23 cellular contexts compared by ENCODE assay signal in the genomic region with DNA sequence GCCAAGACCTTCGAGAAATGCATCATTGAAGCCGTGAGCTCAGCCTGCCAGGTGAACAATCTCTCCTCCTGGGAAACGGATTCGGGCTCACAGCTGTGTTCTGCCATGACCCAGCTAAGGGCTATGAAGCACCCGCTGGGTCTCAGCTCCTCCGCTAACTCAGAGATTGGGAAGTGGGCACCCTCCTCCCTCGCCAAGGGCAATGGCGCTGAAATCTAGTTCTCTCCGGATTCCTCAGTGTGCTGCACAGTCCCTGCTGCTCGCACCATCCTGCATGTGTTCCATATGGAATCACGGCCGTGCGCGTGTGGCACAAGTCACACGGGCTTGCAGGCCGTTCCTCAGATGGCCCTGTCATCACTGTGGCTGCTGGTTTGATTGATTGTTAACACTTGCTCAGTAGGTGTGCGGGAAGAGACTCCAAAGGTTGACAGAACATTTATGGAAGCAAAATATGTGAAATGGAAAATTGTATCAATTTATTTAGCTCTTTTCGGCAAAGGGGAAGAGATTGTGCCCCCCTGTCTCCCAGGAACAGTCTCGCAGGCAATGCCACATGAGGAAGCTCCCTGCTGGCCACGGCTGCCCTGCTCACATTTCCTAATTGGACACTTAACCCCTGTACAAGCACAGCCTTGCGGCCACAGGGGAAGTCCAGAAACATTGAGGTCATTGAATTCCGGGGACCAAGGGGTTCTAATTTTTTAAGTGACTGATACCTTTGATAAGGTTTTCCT. TPM values are rescaled to one million over a fixed set of nuclear protein-coding genes. Genes with fewer than 3 reads are reported as not detected.
DNase-seq lines count a peak whose midpoint lies in the region; ATAC-seq and TF ChIP-seq lines count a peak whose summit lies in the region.
"Had no signal": no experiment of that assay in that cellular context is flagged by ENCODE, and none has a peak within 500 bp of the region (broad histone marks: within the 10 kb centered on the region; RNA-seq: fewer than 3 reads in every experiment).

No MANE protein-coding gene starts in this region.

- intact Hi-C loops in natural killer cell (cut with micrococcal nuclease) (no loop called here), Right ventricle myocardium superior (cut with DNase I) (no loop called here)

- H3K18ac ChIP-seq in neuronal stem cell (ENCODE audit: low read length): no peak overlapping the region

- H2AK5ac ChIP-seq in neuronal stem cell (ENCODE audit: low read depth, low read length): no peak overlapping the region

- no peaks in the 10 kb centered on the region for H3K27me3 ChIP-seq in neuronal stem cell (ENCODE audit: control insufficient read depth in 3 of 3, insufficient read depth in 3 of 3, low read depth in 1 of 3, low read length in 3 of 3)
- H3K27me3 ChIP-seq: gastroesophageal sphincter, hepatocyte, MG63, Peyer's patch had no signal

- POLR2A ChIA-PET in activated naive CD8-positive, alpha-beta T cell treated with anti-CD3 and anti-CD28 coated beads, Interleukin-2, amount 10 ng/mL, durations not matched to agents 7 days and 5 days (lab: Charles Lee): no interaction called here

- H3K9me3 Mint-ChIP-seq in natural killer cell treated with Interleukin-12 subunit alpha and Interleukin-12 subunit beta and Interleukin-15 and Interleukin-18, amount 100 ng/mL, for 72 hours: no peaks in the 10 kb centered on the region
- peaks cover 0 to 4% of the 10 kb centered on the region in 2 donors for H3K9me3 Mint-ChIP-seq in natural killer cell
- H3K9me3 Mint-ChIP-seq in activated naive CD8-positive, alpha-beta T cell treated with anti-CD3 and anti-CD28 coated beads, Interleukin-2, amount 10 ng/mL, durations not matched to agents 7 days and 5 days: no peaks in the 10 kb centered on the region

- peaks cover 34 to 40% of the 10 kb centered on the region in 2 donors for H3K4me1 Mint-ChIP-seq in natural killer cell treated with Interleukin-12 subunit alpha and Interleukin-12 subunit beta and Interleukin-15 and Interleukin-18, amount 100 ng/mL, for 72 hours (ENCODE audit: low read depth in 2 of 2)
- H3K4me1 Mint-ChIP-seq in natural killer cell: peaks cover 18 to 20% of the 10 kb centered on the region in 2 donors
- H3K4me1 Mint-ChIP-seq in activated naive CD8-positive, alpha-beta T cell treated with anti-CD3 and anti-CD28 coated beads, Interleukin-2, amount 10 ng/mL, durations not matched to agents 7 days and 5 days: peaks cover 13% of the 10 kb centered on the region

- H2BK120ac ChIP-seq in neuronal stem cell (ENCODE audit: low read depth, low read length): no peak overlapping the region

- H3K27ac ChIP-seq in neuronal stem cell (replicated peaks; ENCODE audit: low read length): no peak overlapping the region
- H3K27ac ChIP-seq: C4-2B, gastroesophageal sphincter, hepatocyte, Peyer's patch had no signal

- WGBS in neuronal stem cell (ENCODE audit: extremely low coverage in 2 of 2, insufficient read length in 2 of 2, insufficient replicate concordance in 1 of 2), 2 donors: no CpG with 5 or more reads among the region's 22 CpGs

- DNase-seq in natural killer cell treated with Interleukin-12 subunit alpha and Interleukin-12 subunit beta and Interleukin-15 and Interleukin-18, amount 100 ng/mL, for 72 hours (ENCODE audit: low spot score): no peak
- DNase-seq in natural killer cell (no peak), neuronal stem cell (ENCODE audit: low spot score) (no peak), Right ventricle myocardium superior (no peak), cerebellar cortex (ENCODE audit: low spot score) (no peak)
- peak; percentile 24 for DNase-seq in activated naive CD8-positive, alpha-beta T cell treated with anti-CD3 and anti-CD28 coated beads, Interleukin-2, amount 10 ng/mL, durations not matched to agents 7 days and 5 days
- no peak for DNase-seq in stimulated activated CD4-positive, alpha-beta T cell treated with anti-CD3 and anti-CD28 coated beads, Interleukin-1b, Interleukin-23, amount 100 ng/mL, for 48 hours
- DNase-seq: activated CD4-positive, alpha-beta T cell treated with anti-CD3 and anti-CD28 coated beads, Interleukin-2, amount 50 U/mL, for 48 hours; central memory CD4-positive, alpha-beta T cell; KBM-7; left colon; MG63; NCI-H1105 treated with DMSO at 0.1 percent for 48 hours; NCI-H2029 treated with DMSO at 0.1 percent for 48 hours; NCI-H2227 treated with DMSO at 0.1 percent for 48 hours; NCI-H526 treated with DMSO at 0.1 percent for 48 hours; nucleus accumbens; T-cell had no signal

- H2BK12ac ChIP-seq in neuronal stem cell (ENCODE audit: low read length): no peak overlapping the region

- peak overlapping the region; percentile 26 to 64 for H3K27ac Mint-ChIP-seq in natural killer cell treated with Interleukin-12 subunit alpha and Interleukin-12 subunit beta and Interleukin-15 and Interleukin-18, amount 100 ng/mL, for 72 hours
- H3K27ac Mint-ChIP-seq in natural killer cell: no peak overlapping the region
- no peak overlapping the region for H3K27ac Mint-ChIP-seq in activated naive CD8-positive, alpha-beta T cell treated with anti-CD3 and anti-CD28 coated beads, Interleukin-2, amount 10 ng/mL, durations not matched to agents 7 days and 5 days

- peaks cover 56% of the 10 kb centered on the region for H3K36me3 Mint-ChIP-seq in natural killer cell treated with Interleukin-12 subunit alpha and Interleukin-12 subunit beta and Interleukin-15 and Interleukin-18, amount 100 ng/mL, for 72 hours
- H3K36me3 Mint-ChIP-seq in natural killer cell: peaks cover 24% of the 10 kb centered on the region
- H3K36me3 Mint-ChIP-seq in activated naive CD8-positive, alpha-beta T cell treated with anti-CD3 and anti-CD28 coated beads, Interleukin-2, amount 10 ng/mL, durations not matched to agents 7 days and 5 days: peaks cover 65% of the 10 kb centered on the region

- H3K4me3 ChIP-seq in neuronal stem cell (ENCODE audit: low read length in 2 of 2): peak overlapping the region in 1 of 2 donors; percentile 49
- H3K4me3 ChIP-seq: gastroesophageal sphincter, hepatocyte, MG63, Peyer's patch had no signal

- H3K14ac ChIP-seq in neuronal stem cell (ENCODE audit: low read length): peak overlapping the region; percentile 84

- no peaks in the 10 kb centered on the region for H3K4me1 ChIP-seq in neuronal stem cell (ENCODE audit: control insufficient read depth in 2 of 2, insufficient read depth in 1 of 2, low read depth in 1 of 2, low read length in 2 of 2)
- H3K4me1 ChIP-seq: Peyer's patch had no signal

- H3K9me3 ChIP-seq in neuronal stem cell (replicated peaks in 1 of 2; ENCODE audit: control insufficient read depth in 2 of 2, insufficient read depth in 1 of 2, low read depth in 1 of 2, low read length in 2 of 2): peaks cover 4 to 13% of the 10 kb centered on the region in 2 donors
- H3K9me3 ChIP-seq: gastroesophageal sphincter, MG63, Peyer's patch had no signal

- H3K36me3 ChIP-seq in neuronal stem cell (replicated peaks in 1 of 2; ENCODE audit: control insufficient read depth in 2 of 2, insufficient read depth in 2 of 2, low read length in 2 of 2): peaks cover 23 to 54% of the 10 kb centered on the region in 2 donors

- no peak overlapping the region for H2AFZ ChIP-seq in neuronal stem cell (ENCODE audit: low read length)
- H2AFZ ChIP-seq: hepatocyte had no signal

- no peaks in the 10 kb centered on the region for H3K79me1 ChIP-seq in neuronal stem cell (ENCODE audit: low read depth, low read length)

- no peak for ATAC-seq in natural killer cell treated with Interleukin-12 subunit alpha and Interleukin-12 subunit beta and Interleukin-15 and Interleukin-18, amount 100 ng/mL, for 72 hours
- ATAC-seq in natural killer cell (no peak), Right ventricle myocardium superior (ENCODE audit: poor library complexity) (no peak)
- ATAC-seq in activated naive CD8-positive, alpha-beta T cell treated with anti-CD3 and anti-CD28 coated beads, Interleukin-2, amount 10 ng/mL, durations not matched to agents 7 days and 5 days (ENCODE audit: low read depth): no peak
- ATAC-seq: gastroesophageal sphincter, HCT116, left colon, T-cell had no signal

- no peak overlapping the region for H4K91ac ChIP-seq in neuronal stem cell (ENCODE audit: low read depth, low read length, poor library complexity)

- no peak overlapping the region for H3K23ac ChIP-seq in neuronal stem cell (ENCODE audit: low read depth, low read length, poor library complexity)

- no peak overlapping the region for H3K9ac ChIP-seq in neuronal stem cell (ENCODE audit: low read depth, low read length, poor library complexity)

- no peak for TF ChIP-seq CTCF in natural killer cell (IDR thresholded peaks at IDR 0.05)

- no peaks in the 10 kb centered on the region for H3K27me3 Mint-ChIP-seq in natural killer cell treated with Interleukin-12 subunit alpha and Interleukin-12 subunit beta and Interleukin-15 and Interleukin-18, amount 100 ng/mL, for 72 hours
- H3K27me3 Mint-ChIP-seq in natural killer cell (ENCODE audit: low read depth in 2 of 2): no peaks in the 10 kb centered on the region
- H3K27me3 Mint-ChIP-seq in activated naive CD8-positive, alpha-beta T cell treated with anti-CD3 and anti-CD28 coated beads, Interleukin-2, amount 10 ng/mL, durations not matched to agents 7 days and 5 days: no peaks in the 10 kb centered on the region
- H3K27me3 Mint-ChIP-seq: T-cell had no signal

- H3K4me3 Mint-ChIP-seq in natural killer cell treated with Interleukin-12 subunit alpha and Interleukin-12 subunit beta and Interleukin-15 and Interleukin-18, amount 100 ng/mL, for 72 hours: peak overlapping the region; percentile 32
- H3K4me3 Mint-ChIP-seq in natural killer cell: no peak overlapping the region
- H3K4me3 Mint-ChIP-seq in activated naive CD8-positive, alpha-beta T cell treated with anti-CD3 and anti-CD28 coated beads, Interleukin-2, amount 10 ng/mL, durations not matched to agents 7 days and 5 days: no peak overlapping the region
- H3K4me3 Mint-ChIP-seq: T-cell had no signal

- no peak overlapping the region for H2BK5ac ChIP-seq in neuronal stem cell (ENCODE audit: low read length)

- no peak overlapping the region for H3K4me2 ChIP-seq in neuronal stem cell (ENCODE audit: insufficient read depth, low read length, poor library complexity, severe bottlenecking)
- H3K4me2 ChIP-seq: hepatocyte had no signal

- no peak overlapping the region for H2BK15ac ChIP-seq in neuronal stem cell (ENCODE audit: low read length)

- no peak overlapping the region for H4K8ac ChIP-seq in neuronal stem cell (ENCODE audit: low read depth, low read length)

- no peak overlapping the region for H3K4ac ChIP-seq in neuronal stem cell (ENCODE audit: low read length)

RNA-seq across cellular contexts. Expression of a gene that starts 58.8 kb away (rescaled TPM):
- total RNA-seq in natural killer cell treated with Interleukin-12 subunit alpha and Interleukin-12 subunit beta and Interleukin-15 and Interleukin-18, amount 100 ng/mL, for 72 hours: 1,000 to 10,000 TPM; 1,259 to 2,425 TPM
- total RNA-seq in natural killer cell: 1,000 to 10,000 TPM in 2 of 3 donors, 100 to 1,000 TPM in 1; 929 to 1,120 (median 1,060) TPM
- total RNA-seq in activated naive CD8-positive, alpha-beta T cell treated with anti-CD3 and anti-CD28 coated beads, Interleukin-2, amount 10 ng/mL, durations not matched to agents 7 days and 5 days: 100 to 1,000 TPM; 488 TPM
- polyA plus RNA-seq in neuronal stem cell (2013, experiment 1 of 2): 17.4 TPM
- 18.4 TPM for polyA plus RNA-seq in neuronal stem cell (2013, experiment 2 of 2)
- total RNA-seq in Right ventricle myocardium superior: 29.9 TPM

Comparison
In these comparisons a context has a peak if more than half of its experiments do, and no peak if none do; other contexts are left out.
1. H3K27ac Mint-ChIP-seq: peak in natural killer cell treated with Interleukin-12 subunit alpha and Interleukin-12 subunit beta and Interleukin-15 and Interleukin-18, amount 100 ng/mL, for 72 hours (2 of 2); none in natural killer cell (0 of 2) and activated naive CD8-positive, alpha-beta T cell treated with anti-CD3 and anti-CD28 coated beads, Interleukin-2, amount 10 ng/mL, durations not matched to agents 7 days and 5 days (single experiment).
2. RNA of a gene that starts 58.8 kb away (total RNA-seq): 1,259 to 2,425 TPM in natural killer cell treated with Interleukin-12 subunit alpha and Interleukin-12 subunit beta and Interleukin-15 and Interleukin-18, amount 100 ng/mL, for 72 hours, 929 to 1,120 TPM in natural killer cell and 488 TPM in activated naive CD8-positive, alpha-beta T cell treated with anti-CD3 and anti-CD28 coated beads, Interleukin-2, amount 10 ng/mL, durations not matched to agents 7 days and 5 days; 29.9 TPM in Right ventricle myocardium superior (single experiment); every median in the first group is over 10 times any median in the second.